Comparison of ENCODE assay signal across 29 cellular contexts in genomic region chr3:132007617-132008016, GRCh38. TPM values are rescaled to one million over a fixed set of nuclear protein-coding genes. Genes with fewer than 3 reads are reported as not detected.
"Had no signal": no experiment of that assay in that cellular context is flagged by ENCODE, and none has a peak within 500 bp of the region (broad histone marks: within the 10 kb centered on the region; RNA-seq: fewer than 3 reads in every experiment).

No MANE protein-coding gene starts in this region.

- H3K36me3 Mint-ChIP-seq: stimulated activated effector memory CD8-positive, alpha-beta T cell treated with anti-CD3 and anti-CD28 coated beads, Interleukin-12 subunit alpha, Interleukin-12 subunit beta, amount 100 ng/mL, for 72 hours; stimulated activated memory B cell treated with anti-CD40 and anti-IgM and Interleukin-4, amounts not matched to agents 10 μg/mL and 1 μg/mL and 100 μg/mL, for 72 hours; stimulated activated naive B cell treated with anti-CD40 and anti-IgM and Interleukin-4, amounts not matched to agents 10 μg/mL and 1 μg/mL and 100 μg/mL, for 72 hours; type B pancreatic cell had no signal

- H3K9me3 Mint-ChIP-seq: stimulated activated effector memory CD8-positive, alpha-beta T cell treated with anti-CD3 and anti-CD28 coated beads, Interleukin-12 subunit alpha, Interleukin-12 subunit beta, amount 100 ng/mL, for 72 hours; stimulated activated memory B cell treated with anti-CD40 and anti-IgM and Interleukin-4, amounts not matched to agents 10 μg/mL and 1 μg/mL and 100 μg/mL, for 72 hours; stimulated activated naive B cell treated with anti-CD40 and anti-IgM and Interleukin-4, amounts not matched to agents 10 μg/mL and 1 μg/mL and 100 μg/mL, for 72 hours; stimulated activated naive CD8-positive, alpha-beta T cell treated with anti-CD3 and anti-CD28 coated beads, Interleukin-15, amount 100 ng/mL, for 72 hours; stimulated activated naive CD8-positive, alpha-beta T cell treated with anti-CD3 and anti-CD28 coated beads, Interleukin-15, Interleukin-2, amounts not matched to agents 100 ng/mL and 50 ng/mL, for 24 hours; type B pancreatic cell had no signal

- H3K27me3 ChIP-seq: stomach, suprapubic skin, testis, thyroid gland, tibial artery, tibial nerve, transverse colon, upper lobe of left lung, uterus, vagina had no signal

- DNase-seq: stimulated activated CD4-positive, alpha-beta T cell treated with anti-CD3 and anti-CD28 coated beads, Interleukin-2, amount 100 ng/mL, for 48 hours; stimulated activated CD4-positive, alpha-beta T cell treated with anti-CD3 and anti-CD28 coated beads, Interleukin-4, amount 100 ng/mL, for 1 hour; stimulated activated CD4-positive, alpha-beta T cell treated with anti-CD3 and anti-CD28 coated beads, Interleukin-4, amount 100 ng/mL, for 24 hours; stimulated activated CD4-positive, alpha-beta T cell treated with anti-CD3 and anti-CD28 coated beads, Interleukin-4, amount 100 ng/mL, for 4 hours; stimulated activated CD8-positive, alpha-beta memory T cell treated with anti-CD3 and anti-CD28 coated beads, Interleukin-4, amount 100 ng/mL, for 48 hours; stimulated activated naive B cell treated with anti-CD40 and anti-IgM and Interleukin-4, amounts not matched to agents 10 μg/mL and 1 μg/mL and 100 μg/mL, for 72 hours; stimulated activated naive CD4-positive, alpha-beta T cell; stimulated activated naive CD4-positive, alpha-beta T cell treated with Interleukin-2 at 50 U/mL for 16 hours; stimulated activated naive CD8-positive, alpha-beta T cell treated with anti-CD3 and anti-CD28 coated beads, Interleukin-15, amount 100 ng/mL, for 72 hours; stimulated activated naive CD8-positive, alpha-beta T cell treated with anti-CD3 and anti-CD28 coated beads, Interleukin-15, Interleukin-2, amounts not matched to agents 100 U/mL and 50 U/mL, for 24 hours; stomach; substantia nigra; testis; thyroid gland; tibial artery; transverse colon; trophoblast cell; upper lobe of left lung; upper lobe of right lung; uterus had no signal

- H3K4me1 Mint-ChIP-seq: stimulated activated effector memory CD8-positive, alpha-beta T cell treated with anti-CD3 and anti-CD28 coated beads, Interleukin-12 subunit alpha, Interleukin-12 subunit beta, amount 100 ng/mL, for 72 hours; stimulated activated memory B cell treated with anti-CD40 and anti-IgM and Interleukin-4, amounts not matched to agents 10 μg/mL and 1 μg/mL and 100 μg/mL, for 72 hours; stimulated activated naive B cell treated with anti-CD40 and anti-IgM and Interleukin-4, amounts not matched to agents 10 μg/mL and 1 μg/mL and 100 μg/mL, for 72 hours; stimulated activated naive CD8-positive, alpha-beta T cell treated with anti-CD3 and anti-CD28 coated beads, Interleukin-15, amount 100 ng/mL, for 72 hours had no signal

- H3K4me3 Mint-ChIP-seq: stimulated activated effector memory CD8-positive, alpha-beta T cell treated with anti-CD3 and anti-CD28 coated beads, Interleukin-12 subunit alpha, Interleukin-12 subunit beta, amount 100 ng/mL, for 72 hours; stimulated activated memory B cell treated with anti-CD40 and anti-IgM and Interleukin-4, amounts not matched to agents 10 μg/mL and 1 μg/mL and 100 μg/mL, for 72 hours; stimulated activated naive B cell treated with anti-CD40 and anti-IgM and Interleukin-4, amounts not matched to agents 10 μg/mL and 1 μg/mL and 100 μg/mL, for 72 hours; stimulated activated naive CD8-positive, alpha-beta T cell treated with anti-CD3 and anti-CD28 coated beads, Interleukin-15, amount 100 ng/mL, for 72 hours; stimulated activated naive CD8-positive, alpha-beta T cell treated with anti-CD3 and anti-CD28 coated beads, Interleukin-15, Interleukin-2, amounts not matched to agents 100 ng/mL and 50 ng/mL, for 24 hours; type B pancreatic cell had no signal

- H3K27ac Mint-ChIP-seq: stimulated activated effector memory CD8-positive, alpha-beta T cell treated with anti-CD3 and anti-CD28 coated beads, Interleukin-12 subunit alpha, Interleukin-12 subunit beta, amount 100 ng/mL, for 72 hours; stimulated activated memory B cell treated with anti-CD40 and anti-IgM and Interleukin-4, amounts not matched to agents 10 μg/mL and 1 μg/mL and 100 μg/mL, for 72 hours; stimulated activated naive B cell treated with anti-CD40 and anti-IgM and Interleukin-4, amounts not matched to agents 10 μg/mL and 1 μg/mL and 100 μg/mL, for 72 hours; stimulated activated naive CD8-positive, alpha-beta T cell treated with anti-CD3 and anti-CD28 coated beads, Interleukin-15, amount 100 ng/mL, for 72 hours; stimulated activated naive CD8-positive, alpha-beta T cell treated with anti-CD3 and anti-CD28 coated beads, Interleukin-15, Interleukin-2, amounts not matched to agents 100 ng/mL and 50 ng/mL, for 24 hours; type B pancreatic cell had no signal

- H3K4me3 ChIP-seq: stomach, suprapubic skin, testis, thoracic aorta, thyroid gland, tibial artery, tibial nerve, transverse colon, upper lobe of left lung, upper lobe of right lung, uterus, vagina had no signal

- H3K9me3 ChIP-seq: stomach, suprapubic skin, testis, thoracic aorta, thyroid gland, tibial artery, tibial nerve, transverse colon, upper lobe of left lung, upper lobe of right lung, uterus, vagina had no signal

- H3K27ac ChIP-seq: stomach, suprapubic skin, testis, thoracic aorta, thyroid gland, tibial artery, tibial nerve, transverse colon, upper lobe of left lung, upper lobe of right lung, uterus, vagina had no signal

- ATAC-seq: stimulated activated effector memory CD8-positive, alpha-beta T cell treated with anti-CD3 and anti-CD28 coated beads, Interleukin-12 subunit alpha, Interleukin-12 subunit beta, amount 100 ng/mL, for 72 hours; stimulated activated memory B cell treated with anti-CD40 and anti-IgM and Interleukin-4, amounts not matched to agents 10 μg/mL and 1 μg/mL and 100 μg/mL, for 72 hours; stimulated activated naive B cell treated with anti-CD40 and anti-IgM and Interleukin-4, amounts not matched to agents 10 μg/mL and 1 μg/mL and 100 μg/mL, for 72 hours; stimulated activated naive CD8-positive, alpha-beta T cell treated with anti-CD3 and anti-CD28 coated beads, Interleukin-15, amount 100 ng/mL, for 72 hours; stimulated activated naive CD8-positive, alpha-beta T cell treated with anti-CD3 and anti-CD28 coated beads, Interleukin-15, Interleukin-2, amounts not matched to agents 100 U/mL and 50 U/mL, for 24 hours; upper lobe of right lung had no signal

- H3K36me3 ChIP-seq: stomach, suprapubic skin, thoracic aorta, thyroid gland, tibial artery, tibial nerve, transverse colon, upper lobe of left lung, upper lobe of right lung, uterus, vagina had no signal

RNA-seq across cellular contexts. Expression of gene CPNE4, which starts 27.2 kb away (rescaled TPM):
- total RNA-seq: subcutaneous adipose tissue, thyroid gland had no signal
